In the genomic region with DNA sequence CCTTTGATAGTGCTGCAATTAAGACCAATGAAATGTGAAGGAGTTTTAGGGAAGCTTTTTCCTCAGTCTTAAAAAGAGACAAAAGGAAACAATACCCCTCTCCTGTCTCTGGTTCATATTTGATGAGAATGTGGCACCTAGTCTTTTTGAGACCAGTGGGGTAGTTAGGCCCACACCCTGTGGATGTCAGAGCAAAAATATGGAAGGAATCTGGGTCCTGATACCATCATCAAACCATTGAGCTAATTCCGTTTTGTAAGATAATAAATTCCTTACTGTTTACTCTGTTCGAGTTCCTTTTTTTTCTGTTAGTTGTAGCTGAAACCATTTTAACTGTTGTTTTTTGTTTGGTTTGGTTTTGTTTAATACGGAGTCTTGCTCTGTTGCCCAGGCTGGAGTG, we compare ENCODE assay signal across 15 cellular contexts. TPM values are rescaled to one million over a fixed set of nuclear protein-coding genes. Genes with fewer than 3 reads are reported as not detected.
DNase-seq lines count a peak whose midpoint lies in the region; ATAC-seq and TF ChIP-seq lines count a peak whose summit lies in the region.
"Had no signal": no experiment of that assay in that cellular context is flagged by ENCODE, and none has a peak within 500 bp of the region (broad histone marks: within the 10 kb centered on the region; RNA-seq: fewer than 3 reads in every experiment).

No MANE protein-coding gene starts in this region.

- POLR2A ChIA-PET in activated CD4-positive, alpha-beta memory T cell treated with anti-CD3 and anti-CD28 coated beads for 36 hours (lab: Charles Lee): interaction anchor here (0.7 to 5.0 kb wide), 9 partner anchors 10 to 51 kb away, joined by 3 to 21 read pairs (median 3); partner anchors contain the start of gene PTPRC
- POLR2A ChIA-PET in activated CD4-positive, alpha-beta memory T cell treated with anti-CD3 and anti-CD28 coated beads, Interleukin-2, amount 10 ng/mL, durations not matched to agents 7 days and 5 days (lab: Charles Lee): interaction anchor here (0.8 to 10.3 kb wide), 10 partner anchors 9 to 61 kb away, joined by 3 to 251 read pairs (median 8); partner anchors contain the start of gene PTPRC

- no peak for TF ChIP-seq CTCF in choroid plexus epithelial cell (conservative IDR thresholded peaks at IDR 0.05; ENCODE audit: low read depth, low read length)

- H3K9ac ChIP-seq in skeletal muscle satellite cell (ENCODE audit: low read depth, low read length): peak overlapping the region; percentile 43

- DNase-seq in activated CD4-positive, alpha-beta memory T cell treated with anti-CD3 and anti-CD28 coated beads for 36 hours: no peak
- DNase-seq in activated CD4-positive, alpha-beta memory T cell treated with anti-CD3 and anti-CD28 coated beads, Interleukin-2, amount 10 ng/mL, durations not matched to agents 7 days and 5 days: no peak
- DNase-seq in M059J (ENCODE audit: low read depth) (peak; percentile 93), choroid plexus epithelial cell (ENCODE audit: low read depth) (peak; percentile 61), CD1c-positive myeloid dendritic cell (ENCODE audit: extremely low spot score) (no peak), DMS153 (lab: John Stamatoyannopoulos, UW) (no peak)
- DNase-seq: activated CD8-positive, alpha-beta memory T cell treated with anti-CD3 and anti-CD28 coated beads, Interleukin-2, amount 50 U/mL, for 4 hours; AML-193; KBM-7; NCI-H345; stimulated activated CD4-positive, alpha-beta T cell treated with anti-CD3 and anti-CD28 coated beads, Interleukin-4, amount 100 ng/mL, for 4 hours had no signal

- no peak overlapping the region for H3K4me3 Mint-ChIP-seq in activated CD4-positive, alpha-beta memory T cell treated with anti-CD3 and anti-CD28 coated beads for 36 hours
- H3K4me3 Mint-ChIP-seq in activated CD4-positive, alpha-beta memory T cell treated with anti-CD3 and anti-CD28 coated beads, Interleukin-2, amount 10 ng/mL, durations not matched to agents 7 days and 5 days: no peak overlapping the region
- H3K4me3 Mint-ChIP-seq: neural crest cell had no signal

- no peaks in the 10 kb centered on the region for H3K9me3 ChIP-seq in skeletal muscle satellite cell (replicated peaks; ENCODE audit: low read length)
- H3K9me3 ChIP-seq: tibial nerve had no signal

- peaks cover 91% of the 10 kb centered on the region for H3K4me1 Mint-ChIP-seq in activated CD4-positive, alpha-beta memory T cell treated with anti-CD3 and anti-CD28 coated beads for 36 hours (ENCODE audit: low read depth)
- H3K4me1 Mint-ChIP-seq in activated CD4-positive, alpha-beta memory T cell treated with anti-CD3 and anti-CD28 coated beads, Interleukin-2, amount 10 ng/mL, durations not matched to agents 7 days and 5 days: peaks cover 91% of the 10 kb centered on the region
- H3K4me1 Mint-ChIP-seq: neural crest cell had no signal

- H3K4me2 ChIP-seq in skeletal muscle satellite cell (ENCODE audit: low read length): no peak overlapping the region

- no peaks in the 10 kb centered on the region for H3K27me3 Mint-ChIP-seq in activated CD4-positive, alpha-beta memory T cell treated with anti-CD3 and anti-CD28 coated beads for 36 hours
- H3K27me3 Mint-ChIP-seq in activated CD4-positive, alpha-beta memory T cell treated with anti-CD3 and anti-CD28 coated beads, Interleukin-2, amount 10 ng/mL, durations not matched to agents 7 days and 5 days: no peaks in the 10 kb centered on the region

- H3K4me1 ChIP-seq in skeletal muscle satellite cell (ENCODE audit: control insufficient read depth, insufficient read depth, low read length): peaks cover 46% of the 10 kb centered on the region

- CTCF ChIA-PET in activated CD4-positive, alpha-beta memory T cell treated with anti-CD3 and anti-CD28 coated beads for 36 hours (lab: Charles Lee): interaction anchor here (0.6 to 1.1 kb wide), 2 partner anchors 28 to 153 kb away, joined by 3 read pairs; no protein-coding TSS in a partner anchor
- CTCF ChIA-PET in activated CD4-positive, alpha-beta memory T cell treated with anti-CD3 and anti-CD28 coated beads, Interleukin-2, amount 10 ng/mL, durations not matched to agents 7 days and 5 days (lab: Charles Lee): interaction anchor here (0.9 to 6.2 kb wide), 3 partner anchors 10 to 18 kb away, joined by 4 to 33 read pairs (median 5); no protein-coding TSS in a partner anchor

- intact Hi-C loops in activated CD4-positive, alpha-beta memory T cell treated with anti-CD3 and anti-CD28 coated beads for 36 hours (cut with micrococcal nuclease): no loop called here

- no peaks in the 10 kb centered on the region for H3K27me3 ChIP-seq in skeletal muscle satellite cell (ENCODE audit: control insufficient read depth, insufficient read depth, low read length)
- H3K27me3 ChIP-seq: tibial nerve had no signal

- peak overlapping the region; percentile 88 for H3K27ac Mint-ChIP-seq in activated CD4-positive, alpha-beta memory T cell treated with anti-CD3 and anti-CD28 coated beads for 36 hours
- no peak overlapping the region for H3K27ac Mint-ChIP-seq in activated CD4-positive, alpha-beta memory T cell treated with anti-CD3 and anti-CD28 coated beads, Interleukin-2, amount 10 ng/mL, durations not matched to agents 7 days and 5 days

- no peaks in the 10 kb centered on the region for H3K9me3 Mint-ChIP-seq in activated CD4-positive, alpha-beta memory T cell treated with anti-CD3 and anti-CD28 coated beads for 36 hours
- no peaks in the 10 kb centered on the region for H3K9me3 Mint-ChIP-seq in activated CD4-positive, alpha-beta memory T cell treated with anti-CD3 and anti-CD28 coated beads, Interleukin-2, amount 10 ng/mL, durations not matched to agents 7 days and 5 days
- H3K9me3 Mint-ChIP-seq: neural crest cell had no signal

- no peak for ATAC-seq in activated CD4-positive, CD25-positive, alpha-beta regulatory T cell treated with anti-CD3 and anti-CD28 coated beads, Interleukin-2, amount 50 U/mL, for 24 hours

- H3K4me3 ChIP-seq in choroid plexus epithelial cell (ENCODE audit: low read depth, low read length) (no peak overlapping the region), skeletal muscle satellite cell (ENCODE audit: low read length) (no peak overlapping the region)
- H3K4me3 ChIP-seq: tibial nerve had no signal

- H3K36me3 Mint-ChIP-seq in activated CD4-positive, alpha-beta memory T cell treated with anti-CD3 and anti-CD28 coated beads for 36 hours: peaks cover 61% of the 10 kb centered on the region
- peaks cover 82% of the 10 kb centered on the region for H3K36me3 Mint-ChIP-seq in activated CD4-positive, alpha-beta memory T cell treated with anti-CD3 and anti-CD28 coated beads, Interleukin-2, amount 10 ng/mL, durations not matched to agents 7 days and 5 days (ENCODE audit: low read depth)

- H3K36me3 ChIP-seq in skeletal muscle satellite cell (ENCODE audit: insufficient read depth, low read length): no peaks in the 10 kb centered on the region
- H3K36me3 ChIP-seq: tibial nerve had no signal

RNA-seq across cellular contexts. Expression of gene PTPRC, which starts 33.3 kb away (rescaled TPM):
- total RNA-seq in activated CD4-positive, alpha-beta memory T cell treated with anti-CD3 and anti-CD28 coated beads for 36 hours: 100 to 1,000 TPM; 495 to 503 TPM
- total RNA-seq in activated CD4-positive, alpha-beta memory T cell treated with anti-CD3 and anti-CD28 coated beads, Interleukin-2, amount 10 ng/mL, durations not matched to agents 7 days and 5 days: 100 to 1,000 TPM; 724 to 731 TPM
- total RNA-seq in M059J (2014; rRNA removed; shearing (Covaris generic)): 0.49 and 4.5 TPM in 2 replicates
- under 0.01 TPM in 2 replicates for total RNA-seq in skeletal muscle satellite cell (2012; rRNA removed)
- total RNA-seq: neural crest cell had no signal

Comparison
In these comparisons a context has a peak if more than half of its experiments do, and no peak if none do; other contexts are left out.
1. DNase-seq: peak in M059J (single experiment) and choroid plexus epithelial cell (single experiment); none in activated CD4-positive, alpha-beta memory T cell treated with anti-CD3 and anti-CD28 coated beads for 36 hours (single experiment), activated CD4-positive, alpha-beta memory T cell treated with anti-CD3 and anti-CD28 coated beads, Interleukin-2, amount 10 ng/mL, durations not matched to agents 7 days and 5 days (single experiment), CD1c-positive myeloid dendritic cell (single experiment) and DMS153 (single experiment).
2. RNA of gene PTPRC, which starts 33.3 kb away (total RNA-seq): 724 to 731 TPM in activated CD4-positive, alpha-beta memory T cell treated with anti-CD3 and anti-CD28 coated beads, Interleukin-2, amount 10 ng/mL, durations not matched to agents 7 days and 5 days and 495 to 503 TPM in activated CD4-positive, alpha-beta memory T cell treated with anti-CD3 and anti-CD28 coated beads for 36 hours; 0.49 to 4.5 TPM in M059J; every median in the first group is over 10 times any median in the second.